Comparison of ENCODE assay signal across 1 cellular context in genomic region chr1:91006113-91006908, GRCh38.
TF ChIP-seq lines count a peak whose summit lies in the region.

No MANE protein-coding gene starts in this region.

TF ChIP-seq in K562, 482 proteins besides CTCF, POLR2A, EP300 and RAD21:
- TF ChIP-seq TAF9B (IDR thresholded peaks at IDR 0.05; ENCODE audit: partially characterized antibody) (no peak), KDM4B (IDR thresholded peaks at IDR 0.05; ENCODE audit: borderline replicate concordance in 2 of 2, low read depth in 1 of 2) (no peak), NRF1 (conservative IDR thresholded peaks at IDR 0.05 in 1 of 2, IDR thresholded peaks at IDR 0.05 in 1 of 2) (no peak), ZNF232 (CRISPR knock-in tag; IDR thresholded peaks at IDR 0.05) (no peak), PHF20 (IDR thresholded peaks at IDR 0.05; ENCODE audit: partially characterized antibody) (no peak), ZNF24 (IDR thresholded peaks at IDR 0.05) (no peak), RFX1 (IDR thresholded peaks at IDR 0.05) (no peak), ZNF239 (CRISPR knock-in tag; IDR thresholded peaks at IDR 0.05) (no peak), MEF2D (tag; conservative IDR thresholded peaks at IDR 0.05; ENCODE audit: low read depth) (no peak)
